28 cellular contexts compared by ENCODE assay signal in genomic region chr6:112744827-112745226, GRCh38.
"Had no signal": no experiment of that assay in that cellular context is flagged by ENCODE, and none has a peak within 500 bp of the region (broad histone marks: within the 10 kb centered on the region; RNA-seq: fewer than 3 reads in every experiment).

No MANE protein-coding gene starts in this region.

- H3K9me3 ChIP-seq: ascending aorta, sigmoid colon, testis, vagina had no signal

- H3K4me1 Mint-ChIP-seq: activated CD4-positive, alpha-beta T cell treated with anti-CD3 and anti-CD28 coated beads, Interleukin-2, amount 10 ng/mL, durations not matched to agents 24 days and 14 days; activated CD8-positive, alpha-beta memory T cell treated with anti-CD3 and anti-CD28 coated beads, Interleukin-2, amount 10 ng/mL, durations not matched to agents 7 days and 5 days; activated naive CD8-positive, alpha-beta T cell treated with anti-CD3 and anti-CD28 coated beads, Interleukin-2, amount 50 U/mL, for 24 hours; memory B cell; naive B cell had no signal

- H3K27me3 Mint-ChIP-seq: activated CD4-positive, alpha-beta T cell treated with anti-CD3 and anti-CD28 coated beads, Interleukin-2, amount 10 ng/mL, durations not matched to agents 24 days and 14 days; activated CD8-positive, alpha-beta memory T cell treated with anti-CD3 and anti-CD28 coated beads, Interleukin-2, amount 10 ng/mL, durations not matched to agents 7 days and 5 days; activated CD8-positive, alpha-beta T cell treated with anti-CD3 and anti-CD28 coated beads for 36 hours; activated naive CD8-positive, alpha-beta T cell treated with anti-CD3 and anti-CD28 coated beads, Interleukin-2, amount 50 U/mL, for 24 hours; memory B cell had no signal

- H3K4me3 ChIP-seq: ascending aorta, coronary artery, hepatocyte, sigmoid colon, testis, vagina had no signal

- H3K36me3 Mint-ChIP-seq: activated CD8-positive, alpha-beta memory T cell treated with anti-CD3 and anti-CD28 coated beads, Interleukin-2, amount 10 ng/mL, durations not matched to agents 7 days and 5 days; memory B cell; naive B cell had no signal

- H3K27me3 ChIP-seq: ascending aorta, brain microvascular endothelial cell, hepatocyte, sigmoid colon, testis, vagina had no signal

- H3K27ac ChIP-seq: ascending aorta, brain microvascular endothelial cell, coronary artery, hepatocyte, sigmoid colon, testis, vagina, VCaP had no signal

- H3K4me1 ChIP-seq: ascending aorta, sigmoid colon, testis, vagina had no signal

- H3K9me3 Mint-ChIP-seq: activated CD4-positive, alpha-beta T cell treated with anti-CD3 and anti-CD28 coated beads, Interleukin-2, amount 10 ng/mL, durations not matched to agents 24 days and 14 days; activated CD8-positive, alpha-beta T cell treated with anti-CD3 and anti-CD28 coated beads for 36 hours; activated naive CD8-positive, alpha-beta T cell treated with anti-CD3 and anti-CD28 coated beads, Interleukin-2, amount 50 U/mL, for 24 hours; activated T-helper 1 cell treated with anti-CD3 and anti-CD28 coated beads, Interleukin-12 subunit alpha, Interleukin-12 subunit beta, Interleukin-2, Interleukin-4 antibody, amounts not matched to agents 30 ng/mL and 10 ng/mL and 1 ng/mL, durations not matched to agents 14 hours and 24 hours and 36 hours; memory B cell; naive B cell had no signal

- H3K27ac Mint-ChIP-seq: activated CD4-positive, alpha-beta T cell treated with anti-CD3 and anti-CD28 coated beads, Interleukin-2, amount 10 ng/mL, durations not matched to agents 24 days and 14 days; activated CD8-positive, alpha-beta memory T cell treated with anti-CD3 and anti-CD28 coated beads, Interleukin-2, amount 10 ng/mL, durations not matched to agents 7 days and 5 days; activated CD8-positive, alpha-beta T cell treated with anti-CD3 and anti-CD28 coated beads for 36 hours; activated naive CD8-positive, alpha-beta T cell treated with anti-CD3 and anti-CD28 coated beads, Interleukin-2, amount 50 U/mL, for 24 hours; activated T-helper 1 cell treated with anti-CD3 and anti-CD28 coated beads, Interleukin-12 subunit alpha, Interleukin-12 subunit beta, Interleukin-2, Interleukin-4 antibody, amounts not matched to agents 30 ng/mL and 10 ng/mL and 1 ng/mL, durations not matched to agents 14 hours and 24 hours and 36 hours; memory B cell had no signal

- H3K36me3 ChIP-seq: ascending aorta, brain microvascular endothelial cell, sigmoid colon, vagina had no signal

- FAIRE-seq: endometrium, frontal cortex had no signal

- DNase-seq: activated CD4-positive, alpha-beta T cell treated with anti-CD3 and anti-CD28 coated beads, Interleukin-2, amount 10 ng/mL, durations not matched to agents 24 days and 14 days; activated CD8-positive, alpha-beta memory T cell treated with anti-CD3 and anti-CD28 coated beads, Interleukin-2, amount 10 ng/mL, durations not matched to agents 7 days and 5 days; activated CD8-positive, alpha-beta T cell treated with anti-CD3 and anti-CD28 coated beads for 36 hours; activated gamma-delta T cell; activated naive CD4-positive, alpha-beta T cell treated with anti-CD3 and anti-CD28 coated beads, Interleukin-2, amount 50 U/mL, for 16 hours; activated naive CD8-positive, alpha-beta T cell treated with anti-CD3 and anti-CD28 coated beads, Interleukin-2, amount 50 U/mL, for 24 hours; activated T-cell treated with anti-CD3 and anti-CD28 coated beads for 4 hours; brain microvascular endothelial cell; central memory CD4-positive, alpha-beta T cell; glutamatergic neuron; left ventricle myocardium superior; naive B cell; occipital lobe; posterior cingulate gyrus; sigmoid colon; stimulated activated CD4-positive, alpha-beta T cell treated with anti-CD3 and anti-CD28 coated beads, Interleukin-4, amount 100 ng/mL, for 1 hour; stimulated activated naive CD4-positive, alpha-beta T cell; testis; trophoblast cell had no signal

- H3K4me3 Mint-ChIP-seq: activated CD4-positive, alpha-beta T cell treated with anti-CD3 and anti-CD28 coated beads, Interleukin-2, amount 10 ng/mL, durations not matched to agents 24 days and 14 days; activated CD8-positive, alpha-beta memory T cell treated with anti-CD3 and anti-CD28 coated beads, Interleukin-2, amount 10 ng/mL, durations not matched to agents 7 days and 5 days; activated CD8-positive, alpha-beta T cell treated with anti-CD3 and anti-CD28 coated beads for 36 hours; activated naive CD8-positive, alpha-beta T cell treated with anti-CD3 and anti-CD28 coated beads, Interleukin-2, amount 50 U/mL, for 24 hours; activated T-helper 1 cell treated with anti-CD3 and anti-CD28 coated beads, Interleukin-12 subunit alpha, Interleukin-12 subunit beta, Interleukin-2, Interleukin-4 antibody, amounts not matched to agents 30 ng/mL and 10 ng/mL and 1 ng/mL, durations not matched to agents 14 hours and 24 hours and 36 hours; memory B cell; naive B cell had no signal
